Comparison of ENCODE assay signal across 24 cellular contexts in the genomic region with DNA sequence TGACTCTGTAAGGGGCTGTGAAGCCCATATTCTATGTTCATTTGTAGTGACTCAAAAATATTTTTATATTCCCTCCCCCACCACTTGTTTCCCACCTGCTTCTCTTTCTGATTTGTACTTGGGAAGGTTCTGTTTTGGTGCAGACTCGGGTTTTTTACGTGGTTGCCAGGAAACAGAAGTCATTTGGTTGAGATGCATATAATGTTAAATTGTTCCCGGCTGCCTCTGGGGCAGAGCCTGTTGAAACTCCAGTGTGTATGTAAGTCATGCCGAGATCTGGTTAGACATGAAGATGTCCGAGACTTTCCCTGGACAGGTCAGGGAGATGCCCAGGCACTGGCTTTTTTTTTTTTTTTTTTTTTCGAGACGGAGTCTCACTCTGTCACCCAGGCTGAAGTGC.
"Had no signal": no experiment of that assay in that cellular context is flagged by ENCODE, and none has a peak within 500 bp of the region (broad histone marks: within the 10 kb centered on the region; RNA-seq: fewer than 3 reads in every experiment).

No MANE protein-coding gene starts in this region.

- H3K4me2 ChIP-seq: smooth muscle cell had no signal

- H3K27ac ChIP-seq: left ventricle myocardium inferior, ovary, right atrium auricular region, right lobe of liver, tibial nerve, vagina had no signal

- H3K36me3 ChIP-seq: left ventricle myocardium inferior, ovary, right atrium auricular region, right lobe of liver, tibial nerve, vagina had no signal

- H3K4me1 Mint-ChIP-seq: mesothelial cell of epicardium; naive B cell; natural killer cell; stimulated activated memory B cell treated with anti-CD40 and anti-IgM and Interleukin-4, amounts not matched to agents 10 μg/mL and 1 μg/mL and 100 μg/mL, for 72 hours; stimulated activated naive CD8-positive, alpha-beta T cell treated with anti-CD3 and anti-CD28 coated beads, Interleukin-15, amount 100 ng/mL, for 72 hours had no signal

- H3K27ac Mint-ChIP-seq: mesothelial cell of epicardium; naive B cell; natural killer cell; progenitor cell of endocrine pancreas; stimulated activated memory B cell treated with anti-CD40 and anti-IgM and Interleukin-4, amounts not matched to agents 10 μg/mL and 1 μg/mL and 100 μg/mL, for 72 hours; stimulated activated naive CD8-positive, alpha-beta T cell treated with anti-CD3 and anti-CD28 coated beads, Interleukin-15, amount 100 ng/mL, for 72 hours; type B pancreatic cell had no signal

- H3K4me1 ChIP-seq: left ventricle myocardium inferior, right atrium auricular region, tibial nerve, vagina had no signal

- H3K4me3 ChIP-seq: left ventricle myocardium inferior, lung, ovary, right atrium auricular region, right lobe of liver, smooth muscle cell, tibial nerve, vagina had no signal

- DNase-seq: kidney; left colon; left ventricle myocardium inferior; mesendoderm; naive B cell; natural killer cell; ovary; right lobe of liver; stimulated activated CD4-positive, alpha-beta T cell treated with anti-CD3 and anti-CD28 coated beads, Interleukin-1b, Interleukin-23, amount 100 ng/mL, for 48 hours; stimulated activated CD4-positive, alpha-beta T cell treated with anti-CD3 and anti-CD28 coated beads, Interleukin-2, amount 100 ng/mL, for 48 hours; stimulated activated CD4-positive, alpha-beta T cell treated with anti-CD3 and anti-CD28 coated beads, Interleukin-4, amount 100 ng/mL, for 4 hours; stimulated activated CD8-positive, alpha-beta memory T cell treated with anti-CD3 and anti-CD28 coated beads, Interleukin-4, amount 100 ng/mL, for 48 hours; stimulated activated naive CD4-positive, alpha-beta T cell treated with Interleukin-2 at 50 U/mL for 16 hours; stimulated activated naive CD8-positive, alpha-beta T cell treated with anti-CD3 and anti-CD28 coated beads, Interleukin-15, amount 100 ng/mL, for 72 hours; substantia nigra had no signal

- ATAC-seq: left colon; natural killer cell; right lobe of liver; stimulated activated memory B cell treated with anti-CD40 and anti-IgM and Interleukin-4, amounts not matched to agents 10 μg/mL and 1 μg/mL and 100 μg/mL, for 72 hours; stimulated activated naive CD8-positive, alpha-beta T cell treated with anti-CD3 and anti-CD28 coated beads, Interleukin-15, amount 100 ng/mL, for 72 hours had no signal

- H3K27me3 ChIP-seq: ovary, right atrium auricular region, right lobe of liver, vagina had no signal

- H3K4me3 Mint-ChIP-seq: mesothelial cell of epicardium; naive B cell; natural killer cell; stimulated activated memory B cell treated with anti-CD40 and anti-IgM and Interleukin-4, amounts not matched to agents 10 μg/mL and 1 μg/mL and 100 μg/mL, for 72 hours; stimulated activated naive CD8-positive, alpha-beta T cell treated with anti-CD3 and anti-CD28 coated beads, Interleukin-15, amount 100 ng/mL, for 72 hours; type B pancreatic cell had no signal

- H3K9me3 ChIP-seq: left ventricle myocardium inferior, ovary, right atrium auricular region, right lobe of liver, tibial nerve, vagina had no signal

- H3K9me3 Mint-ChIP-seq: mesothelial cell of epicardium; natural killer cell; stimulated activated naive CD8-positive, alpha-beta T cell treated with anti-CD3 and anti-CD28 coated beads, Interleukin-15, amount 100 ng/mL, for 72 hours; type B pancreatic cell had no signal

- H3K36me3 Mint-ChIP-seq: mesothelial cell of epicardium, natural killer cell, type B pancreatic cell had no signal
